1 cellular context compared by ENCODE assay signal in the genomic region with DNA sequence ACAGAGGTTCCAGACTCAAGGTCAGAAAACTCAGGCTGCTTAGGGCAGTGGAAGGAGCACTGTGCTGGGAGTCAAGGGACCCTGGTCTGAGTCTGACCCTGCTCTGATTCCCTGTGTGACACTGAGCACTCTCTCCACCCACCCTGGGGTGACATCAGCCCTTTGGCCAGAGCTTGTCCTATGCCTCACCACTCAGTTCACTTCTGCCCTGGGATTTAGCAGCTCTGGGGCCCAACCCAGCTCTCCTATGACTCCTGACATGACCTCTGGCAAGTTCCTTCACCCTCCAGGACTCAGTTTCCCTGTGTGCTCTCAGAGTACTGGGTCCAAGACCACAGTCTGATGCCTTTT.
TF ChIP-seq lines count a peak whose summit lies in the region.

No MANE protein-coding gene starts in this region.

TF ChIP-seq in K562, 482 proteins besides CTCF, POLR2A, EP300 and RAD21 (continued from another document):
- no peak for TF ChIP-seq ZNF347 (CRISPR knock-in tag; IDR thresholded peaks at IDR 0.05; ENCODE audit: low read depth)
